Comparison of ENCODE assay signal across 16 cellular contexts in genomic region chr4:6802626-6803025, GRCh38. TPM values are rescaled to one million over a fixed set of nuclear protein-coding genes. Genes with fewer than 3 reads are reported as not detected.
DNase-seq lines count a peak whose midpoint lies in the region; ATAC-seq and TF ChIP-seq lines count a peak whose summit lies in the region.
"Had no signal": no experiment of that assay in that cellular context is flagged by ENCODE, and none has a peak within 500 bp of the region (broad histone marks: within the 10 kb centered on the region; RNA-seq: fewer than 3 reads in every experiment).

No MANE protein-coding gene starts in this region.

- H3K56ac ChIP-seq in IMR-90 (ENCODE audit: extremely low read depth, insufficient read depth, low read length) = no peak overlapping the region

- no peak overlapping the region for H2BK15ac ChIP-seq in IMR-90 (ENCODE audit: low read depth, low read length)

- no peak overlapping the region for H2BK20ac ChIP-seq in IMR-90 (ENCODE audit: low read depth, low read length)

- in situ Hi-C loops in IMR-90 (cut with MboI; ENCODE audit: low sequenced_read_pairs) = no loop called here

- no peak overlapping the region for H3K27ac Mint-ChIP-seq in activated CD8-positive, alpha-beta T cell treated with anti-CD3 and anti-CD28 coated beads for 36 hours
- H3K27ac Mint-ChIP-seq in activated CD8-positive, alpha-beta T cell treated with anti-CD3 and anti-CD28 coated beads, Interleukin-2, amount 10 ng/mL, durations not matched to agents 7 days and 5 days = no peak overlapping the region
- H3K27ac Mint-ChIP-seq in stimulated activated effector memory CD8-positive, alpha-beta T cell treated with anti-CD3 and anti-CD28 coated beads, Interleukin-12 subunit alpha, Interleukin-12 subunit beta, amount 100 ng/mL, for 72 hours = no peak overlapping the region
- peak overlapping the region in 4 of 8 donors; percentile 1 to 14 (median 10) for H3K27ac Mint-ChIP-seq in CD8-positive, alpha-beta memory T cell
- no peak overlapping the region for H3K27ac Mint-ChIP-seq in MCF 10A (ENCODE audit: low read depth, unreplicated experiment)
- H3K27ac Mint-ChIP-seq: CD4-positive, CD25-positive, alpha-beta regulatory T cell had no signal

- no peak for TF ChIP-seq RAD21 in IMR-90 (IDR thresholded peaks at IDR 0.05; ENCODE audit: low read length)

- H3K79me1 ChIP-seq in IMR-90 (ENCODE audit: low read depth in 1 of 2, low read length in 2 of 2) = peaks cover 40 to 74% of the 10 kb centered on the region in 2 experiments

- no peak overlapping the region for H3K18ac ChIP-seq in IMR-90 (ENCODE audit: low read depth, low read length)

- H3K4me1 Mint-ChIP-seq in activated CD8-positive, alpha-beta T cell treated with anti-CD3 and anti-CD28 coated beads for 36 hours (ENCODE audit: low read depth) = peaks cover 32% of the 10 kb centered on the region
- peaks cover 12% of the 10 kb centered on the region for H3K4me1 Mint-ChIP-seq in activated CD8-positive, alpha-beta T cell treated with anti-CD3 and anti-CD28 coated beads, Interleukin-2, amount 10 ng/mL, durations not matched to agents 7 days and 5 days (ENCODE audit: low read depth)
- H3K4me1 Mint-ChIP-seq in stimulated activated effector memory CD8-positive, alpha-beta T cell treated with anti-CD3 and anti-CD28 coated beads, Interleukin-12 subunit alpha, Interleukin-12 subunit beta, amount 100 ng/mL, for 72 hours = peaks cover 52% of the 10 kb centered on the region
- peaks cover 37 to 78% (median 54%) of the 10 kb centered on the region in 3 donors for H3K4me1 Mint-ChIP-seq in CD8-positive, alpha-beta memory T cell
- H3K4me1 Mint-ChIP-seq in MCF 10A (ENCODE audit: insufficient read depth, unreplicated experiment) = peaks cover 28% of the 10 kb centered on the region

- no peak overlapping the region for H3K23ac ChIP-seq in IMR-90 (ENCODE audit: low read depth, low read length)

- no peaks in the 10 kb centered on the region for H3K9me3 ChIP-seq in IMR-90 (ENCODE audit: control insufficient read depth, insufficient read depth, low read length)
- no peaks in the 10 kb centered on the region for H3K9me3 ChIP-seq in CD8-positive, alpha-beta memory T cell (ENCODE audit: low read length)
- no peaks in the 10 kb centered on the region for H3K9me3 ChIP-seq in right lobe of liver
- H3K9me3 ChIP-seq: BLaER1 treated with 17β-estradiol and CSF1 and Interleukin-3, amounts not matched to agents 10 nM and 100 nM had no signal

- dilution Hi-C loops in IMR-90 (cut with HindIII; ENCODE audit: low sequenced_read_pairs, unreplicated experiment) = no loop called here

- H2BK5ac ChIP-seq in IMR-90 (ENCODE audit: low read depth, low read length, poor library complexity, severe bottlenecking) = no peak overlapping the region

- no peak overlapping the region for H4K8ac ChIP-seq in IMR-90 (ENCODE audit: low read depth in 2 of 2, low read length in 2 of 2)

- H3K27me3 ChIP-seq in IMR-90 (ENCODE audit: control insufficient read depth, insufficient read depth, low read length) = no peaks in the 10 kb centered on the region
- H3K27me3 ChIP-seq in CD8-positive, alpha-beta memory T cell (ENCODE audit: insufficient read depth, low read length, poor library complexity, severe bottlenecking) = no peaks in the 10 kb centered on the region
- no peaks in the 10 kb centered on the region for H3K27me3 ChIP-seq in right lobe of liver
- H3K27me3 ChIP-seq: BLaER1 treated with 17β-estradiol and CSF1 and Interleukin-3, amounts not matched to agents 10 nM and 100 nM had no signal

- H3K14ac ChIP-seq in IMR-90 (replicated peaks; ENCODE audit: low read depth, low read length) = peak overlapping the region; percentile 62; the same call in 1 of the 2 replicates

- H2AK9ac ChIP-seq in IMR-90 (replicated peaks; ENCODE audit: low read depth, low read length, poor library complexity) = no peak overlapping the region

- H4K20me1 ChIP-seq in IMR-90 (ENCODE audit: insufficient read depth, low read length) = peaks cover 67% of the 10 kb centered on the region

- no peak overlapping the region for H2BK120ac ChIP-seq in IMR-90 (ENCODE audit: low read depth, low read length)

- H3K36me3 Mint-ChIP-seq in activated CD8-positive, alpha-beta T cell treated with anti-CD3 and anti-CD28 coated beads for 36 hours (ENCODE audit: low read depth) = peaks cover 11% of the 10 kb centered on the region
- H3K36me3 Mint-ChIP-seq in activated CD8-positive, alpha-beta T cell treated with anti-CD3 and anti-CD28 coated beads, Interleukin-2, amount 10 ng/mL, durations not matched to agents 7 days and 5 days (ENCODE audit: low read depth) = peaks cover 19% of the 10 kb centered on the region
- H3K36me3 Mint-ChIP-seq in stimulated activated effector memory CD8-positive, alpha-beta T cell treated with anti-CD3 and anti-CD28 coated beads, Interleukin-12 subunit alpha, Interleukin-12 subunit beta, amount 100 ng/mL, for 72 hours = peaks cover 13% of the 10 kb centered on the region
- peaks cover 0 to 19% (median 6%) of the 10 kb centered on the region in 3 donors for H3K36me3 Mint-ChIP-seq in CD8-positive, alpha-beta memory T cell
- H3K36me3 Mint-ChIP-seq in MCF 10A (ENCODE audit: insufficient read depth, unreplicated experiment) = peaks cover 10% of the 10 kb centered on the region

- TF ChIP-seq CTCF in activated CD8-positive, alpha-beta T cell treated with anti-CD3 and anti-CD28 coated beads for 36 hours (IDR thresholded peaks at IDR 0.05) = no peak
- no peak for TF ChIP-seq CTCF in IMR-90 (conservative IDR thresholded peaks at IDR 0.05; ENCODE audit: low read depth, low read length)
- no peak for TF ChIP-seq CTCF in right lobe of liver (IDR thresholded peaks at IDR 0.05)
- TF ChIP-seq CTCF in MCF 10A (IDR thresholded peaks at IDR 0.05; ENCODE audit: unreplicated experiment) = no peak

- no peak for DNase-seq in activated CD8-positive, alpha-beta T cell treated with anti-CD3 and anti-CD28 coated beads for 36 hours
- no peak for DNase-seq in activated CD8-positive, alpha-beta T cell treated with anti-CD3 and anti-CD28 coated beads, Interleukin-2, amount 10 ng/mL, durations not matched to agents 7 days and 5 days
- no peak for DNase-seq in IMR-90
- DNase-seq in stimulated activated effector memory CD8-positive, alpha-beta T cell treated with anti-CD3 and anti-CD28 coated beads, Interleukin-12 subunit alpha, Interleukin-12 subunit beta, amount 100 ng/mL, for 72 hours (ENCODE audit: low spot score in 2 of 2) = no peak
- no peak for DNase-seq in CD8-positive, alpha-beta memory T cell
- DNase-seq in right lobe of liver = no peak
- DNase-seq in MCF 10A (ENCODE audit: unreplicated experiment) = no peak
- DNase-seq: ACHN; Calu3; CD4-positive, CD25-positive, alpha-beta regulatory T cell; DMS 273 treated with DMSO at 0.1 percent for 48 hours; GM23248 had no signal

- CTCF ChIA-PET in activated CD8-positive, alpha-beta T cell treated with anti-CD3 and anti-CD28 coated beads for 36 hours (lab: Charles Lee) = interaction anchor here (1.0 kb wide), 1 partner anchor 82 kb away, joined by 3 read pairs; no protein-coding TSS in a partner anchor
- CTCF ChIA-PET in activated CD8-positive, alpha-beta T cell treated with anti-CD3 and anti-CD28 coated beads, Interleukin-2, amount 10 ng/mL, durations not matched to agents 7 days and 5 days (lab: Charles Lee) = no interaction called here
- CTCF ChIA-PET in IMR-90 (lab: Yijun Ruan, JAX) = no interaction called here
- CTCF ChIA-PET in CD8-positive, alpha-beta memory T cell (lab: Charles Lee) = interaction anchor here (0.7 to 1.0 kb wide), 2 partner anchors 71 to 143 kb away, joined by 3 to 4 read pairs; no protein-coding TSS in a partner anchor
- CTCF ChIA-PET in MCF 10A (lab: Yijun Ruan, JAX) = interaction anchor here (0.7 kb wide), 1 partner anchor 18 kb away, joined by 3 read pairs; no protein-coding TSS in a partner anchor

- no peaks in the 10 kb centered on the region for H3K9me3 Mint-ChIP-seq in activated CD8-positive, alpha-beta T cell treated with anti-CD3 and anti-CD28 coated beads for 36 hours
- H3K9me3 Mint-ChIP-seq in activated CD8-positive, alpha-beta T cell treated with anti-CD3 and anti-CD28 coated beads, Interleukin-2, amount 10 ng/mL, durations not matched to agents 7 days and 5 days (ENCODE audit: insufficient read depth) = no peaks in the 10 kb centered on the region
- H3K9me3 Mint-ChIP-seq in stimulated activated effector memory CD8-positive, alpha-beta T cell treated with anti-CD3 and anti-CD28 coated beads, Interleukin-12 subunit alpha, Interleukin-12 subunit beta, amount 100 ng/mL, for 72 hours = no peaks in the 10 kb centered on the region
- no peaks in the 10 kb centered on the region for H3K9me3 Mint-ChIP-seq in CD8-positive, alpha-beta memory T cell
- no peaks in the 10 kb centered on the region for H3K9me3 Mint-ChIP-seq in MCF 10A (ENCODE audit: unreplicated experiment)
- H3K9me3 Mint-ChIP-seq: CD4-positive, CD25-positive, alpha-beta regulatory T cell had no signal

- no peak overlapping the region for H3K4me2 ChIP-seq in IMR-90 (ENCODE audit: low read depth, low read length)

- H3K4me3 ChIP-seq in IMR-90 (ENCODE audit: insufficient read depth, low read depth, low read length) (no peak overlapping the region), right lobe of liver (no peak overlapping the region)
- H3K4me3 ChIP-seq in CD8-positive, alpha-beta memory T cell (ENCODE audit: low read length) = no peak overlapping the region
- H3K4me3 ChIP-seq: BLaER1 treated with 17β-estradiol and CSF1 and Interleukin-3, amounts not matched to agents 10 nM and 100 nM; GM12878; GM23248 had no signal

- H4K5ac ChIP-seq in IMR-90 (ENCODE audit: low read depth, low read length) = no peak overlapping the region

- WGBS in IMR-90 (ENCODE audit: extremely low coverage in 2 of 2, insufficient read length in 1 of 2), 2 experiments = 83% methylated on average over 1 of the region's 2 CpGs; no CpG with 5 or more reads in 1 of the 2 experiments
- 80% methylated on average over 2 of the region's 2 CpGs for WGBS in right lobe of liver (ENCODE audit: insufficient coverage, low coverage, low lambda C conversion rate, missing lambda C conversion rate)

- H3K9me1 ChIP-seq in IMR-90 (ENCODE audit: insufficient read depth, low read length) = peaks cover 33% of the 10 kb centered on the region

- intact Hi-C loops in activated CD8-positive, alpha-beta T cell treated with anti-CD3 and anti-CD28 coated beads for 36 hours (cut with micrococcal nuclease) = no loop called here
- intact Hi-C loops in IMR-90 (cut with micrococcal nuclease) = no loop called here
- intact Hi-C loops in right lobe of liver (cut with DNase I) = no loop called here
- intact Hi-C loops in MCF 10A (cut with micrococcal nuclease) = no loop called here

- H3K36me3 ChIP-seq in IMR-90 (ENCODE audit: control insufficient read depth, insufficient read depth, low read length) (peaks cover 2% of the 10 kb centered on the region), right lobe of liver (no peaks in the 10 kb centered on the region)
- no peaks in the 10 kb centered on the region for H3K36me3 ChIP-seq in CD8-positive, alpha-beta memory T cell (ENCODE audit: insufficient read depth, low read length)

- H2AFZ ChIP-seq in IMR-90 (replicated peaks; ENCODE audit: low read length, poor library complexity) = no peak overlapping the region
- H2AFZ ChIP-seq: GM23248 had no signal

- POLR2A ChIA-PET in activated CD8-positive, alpha-beta T cell treated with anti-CD3 and anti-CD28 coated beads for 36 hours (lab: Charles Lee) = interaction anchor here (0.7 kb wide), 1 partner anchor 14 kb away, joined by 4 read pairs; no protein-coding TSS in a partner anchor
- POLR2A ChIA-PET in activated CD8-positive, alpha-beta T cell treated with anti-CD3 and anti-CD28 coated beads, Interleukin-2, amount 10 ng/mL, durations not matched to agents 7 days and 5 days (lab: Charles Lee) = no interaction called here
- POLR2A ChIA-PET in IMR-90 (lab: Charles Lee; ENCODE audit: unreplicated experiment) = no interaction called here
- POLR2A ChIA-PET in CD8-positive, alpha-beta memory T cell (lab: Charles Lee) = no interaction called here
- POLR2A ChIA-PET in MCF 10A (lab: Yijun Ruan, JAX) = interaction anchor here (1.3 kb wide), 1 partner anchor 13 kb away, joined by 4 read pairs; no protein-coding TSS in a partner anchor

- TF ChIP-seq POLR2A in IMR-90 (IDR thresholded peaks at IDR 0.05; ENCODE audit: low read depth, low read length) (no peak), right lobe of liver (IDR thresholded peaks at IDR 0.05) (no peak)

- H3K27ac ChIP-seq in IMR-90 (ENCODE audit: insufficient read depth, low read length) = no peak overlapping the region
- H3K27ac ChIP-seq in CD8-positive, alpha-beta memory T cell (ENCODE audit: low read depth, low read length) = no peak overlapping the region
- no peak overlapping the region for H3K27ac ChIP-seq in right lobe of liver
- H3K27ac ChIP-seq: BLaER1 treated with 17β-estradiol and CSF1 and Interleukin-3, amounts not matched to agents 10 nM and 100 nM; GM23248; HL-60 had no signal

- H3K4ac ChIP-seq in IMR-90 (ENCODE audit: low read depth, low read length) = no peak overlapping the region

- H3K4me1 ChIP-seq in IMR-90 (ENCODE audit: control insufficient read depth, insufficient read depth, low read length) = peaks cover 8% of the 10 kb centered on the region
- H3K4me1 ChIP-seq in CD8-positive, alpha-beta memory T cell (ENCODE audit: insufficient read depth, low read length) = peaks cover 4% of the 10 kb centered on the region
- peaks cover 0 to 21% (median 3%) of the 10 kb centered on the region in 4 donors for H3K4me1 ChIP-seq in right lobe of liver

- BruUV-seq in IMR-90 (replicated peaks; lab: Mats Ljungman, UMichigan) = no TSS peak
- no TSS peak for BruUV-seq in MCF 10A (replicated peaks; lab: Mats Ljungman, UMichigan)

- no peak overlapping the region for H4K91ac ChIP-seq in IMR-90 (ENCODE audit: insufficient read depth, low read depth, low read length)

- H2AK5ac ChIP-seq in IMR-90 (ENCODE audit: low read depth, low read length) = no peak overlapping the region

- peak; percentile 56 for ATAC-seq in activated CD8-positive, alpha-beta T cell treated with anti-CD3 and anti-CD28 coated beads for 36 hours
- no peak for ATAC-seq in activated CD8-positive, alpha-beta T cell treated with anti-CD3 and anti-CD28 coated beads, Interleukin-2, amount 10 ng/mL, durations not matched to agents 7 days and 5 days
- ATAC-seq in IMR-90 (ENCODE audit: low read depth) (no peak), esophagus mucosa (peak; percentile 62), right lobe of liver (no peak)
- ATAC-seq in stimulated activated effector memory CD8-positive, alpha-beta T cell treated with anti-CD3 and anti-CD28 coated beads, Interleukin-12 subunit alpha, Interleukin-12 subunit beta, amount 100 ng/mL, for 72 hours = peak; percentile 54
- ATAC-seq: GM12878 had no signal

- no peak overlapping the region for H3K4me3 Mint-ChIP-seq in activated CD8-positive, alpha-beta T cell treated with anti-CD3 and anti-CD28 coated beads for 36 hours
- no peak overlapping the region for H3K4me3 Mint-ChIP-seq in activated CD8-positive, alpha-beta T cell treated with anti-CD3 and anti-CD28 coated beads, Interleukin-2, amount 10 ng/mL, durations not matched to agents 7 days and 5 days
- no peak overlapping the region for H3K4me3 Mint-ChIP-seq in stimulated activated effector memory CD8-positive, alpha-beta T cell treated with anti-CD3 and anti-CD28 coated beads, Interleukin-12 subunit alpha, Interleukin-12 subunit beta, amount 100 ng/mL, for 72 hours
- no peak overlapping the region for H3K4me3 Mint-ChIP-seq in CD8-positive, alpha-beta memory T cell
- H3K4me3 Mint-ChIP-seq in MCF 10A (ENCODE audit: unreplicated experiment) = no peak overlapping the region
- H3K4me3 Mint-ChIP-seq: CD4-positive, CD25-positive, alpha-beta regulatory T cell had no signal

- H3K9ac ChIP-seq in IMR-90 (ENCODE audit: low read depth, low read length) = no peak overlapping the region
- H3K9ac ChIP-seq: BLaER1 treated with 17β-estradiol and CSF1 and Interleukin-3, amounts not matched to agents 10 nM and 100 nM; GM23248 had no signal

- no peaks in the 10 kb centered on the region for H3K27me3 Mint-ChIP-seq in activated CD8-positive, alpha-beta T cell treated with anti-CD3 and anti-CD28 coated beads for 36 hours
- H3K27me3 Mint-ChIP-seq in activated CD8-positive, alpha-beta T cell treated with anti-CD3 and anti-CD28 coated beads, Interleukin-2, amount 10 ng/mL, durations not matched to agents 7 days and 5 days (ENCODE audit: low read depth) = no peaks in the 10 kb centered on the region
- H3K27me3 Mint-ChIP-seq in CD8-positive, alpha-beta memory T cell = peaks cover 0 to 3% of the 10 kb centered on the region in 2 donors
- H3K27me3 Mint-ChIP-seq in MCF 10A (ENCODE audit: insufficient read depth, unreplicated experiment) = no peaks in the 10 kb centered on the region
- H3K27me3 Mint-ChIP-seq: CD4-positive, CD25-positive, alpha-beta regulatory T cell had no signal

RNA-seq across cellular contexts. Expression of gene KIAA0232, which starts 20.1 kb away (rescaled TPM):
- total RNA-seq in activated CD8-positive, alpha-beta T cell treated with anti-CD3 and anti-CD28 coated beads for 36 hours = 10 to 100 TPM; 12.8 to 13.3 TPM
- total RNA-seq in activated CD8-positive, alpha-beta T cell treated with anti-CD3 and anti-CD28 coated beads, Interleukin-2, amount 10 ng/mL, durations not matched to agents 7 days and 5 days = 10 to 100 TPM; 18.4 to 19.5 TPM
- 19.5 and 23.1 TPM in 2 replicates for total RNA-seq in IMR-90 (2012; rRNA removed)
- 5.8 and 6.8 TPM in 2 replicates for polyA plus RNA-seq in IMR-90 (2012; rRNA removed)
- 1.8 and 4.3 TPM in 2 replicates for polyA plus RNA-seq in IMR-90 (2012; cell fraction: cytosol; rRNA removed)
- 3.7 and 10.2 TPM in 2 replicates for polyA plus RNA-seq in IMR-90 (2012; cell fraction: nucleus; rRNA removed; ENCODE audit: low replicate concordance)
- total RNA-seq in esophagus mucosa = 20.9 TPM
- 10 to 100 TPM; 16.0 to 16.4 TPM for total RNA-seq in CD8-positive, alpha-beta memory T cell
- 13.6 TPM for polyA plus RNA-seq in CD8-positive, alpha-beta memory T cell
- total RNA-seq in right lobe of liver = 10 to 100 TPM; 12.0 to 23.8 (median 16.5) TPM
- 15.6 and 19.2 TPM in 2 replicates for total RNA-seq in MCF 10A (2022)

Comparison
In these comparisons a context has a peak if more than half of its experiments do, and no peak if none do; other contexts are left out.
1. ATAC-seq: peak in activated CD8-positive, alpha-beta T cell treated with anti-CD3 and anti-CD28 coated beads for 36 hours (single experiment), esophagus mucosa (single experiment) and stimulated activated effector memory CD8-positive, alpha-beta T cell treated with anti-CD3 and anti-CD28 coated beads, Interleukin-12 subunit alpha, Interleukin-12 subunit beta, amount 100 ng/mL, for 72 hours (single experiment); none in activated CD8-positive, alpha-beta T cell treated with anti-CD3 and anti-CD28 coated beads, Interleukin-2, amount 10 ng/mL, durations not matched to agents 7 days and 5 days (single experiment), IMR-90 (single experiment) and right lobe of liver (0 of 4).
2. CTCF ChIA-PET loops: an anchor here in activated CD8-positive, alpha-beta T cell treated with anti-CD3 and anti-CD28 coated beads for 36 hours (1.0 kb wide), CD8-positive, alpha-beta memory T cell (0.7 to 1.0 kb wide) and MCF 10A (0.7 kb wide); none called in activated CD8-positive, alpha-beta T cell treated with anti-CD3 and anti-CD28 coated beads, Interleukin-2, amount 10 ng/mL, durations not matched to agents 7 days and 5 days and IMR-90.
3. POLR2A ChIA-PET loops: an anchor here in activated CD8-positive, alpha-beta T cell treated with anti-CD3 and anti-CD28 coated beads for 36 hours (0.7 kb wide) and MCF 10A (1.3 kb wide); none called in activated CD8-positive, alpha-beta T cell treated with anti-CD3 and anti-CD28 coated beads, Interleukin-2, amount 10 ng/mL, durations not matched to agents 7 days and 5 days, IMR-90 and CD8-positive, alpha-beta memory T cell.